Comparison of ENCODE assay signal across 8 cellular contexts in the genomic region with DNA sequence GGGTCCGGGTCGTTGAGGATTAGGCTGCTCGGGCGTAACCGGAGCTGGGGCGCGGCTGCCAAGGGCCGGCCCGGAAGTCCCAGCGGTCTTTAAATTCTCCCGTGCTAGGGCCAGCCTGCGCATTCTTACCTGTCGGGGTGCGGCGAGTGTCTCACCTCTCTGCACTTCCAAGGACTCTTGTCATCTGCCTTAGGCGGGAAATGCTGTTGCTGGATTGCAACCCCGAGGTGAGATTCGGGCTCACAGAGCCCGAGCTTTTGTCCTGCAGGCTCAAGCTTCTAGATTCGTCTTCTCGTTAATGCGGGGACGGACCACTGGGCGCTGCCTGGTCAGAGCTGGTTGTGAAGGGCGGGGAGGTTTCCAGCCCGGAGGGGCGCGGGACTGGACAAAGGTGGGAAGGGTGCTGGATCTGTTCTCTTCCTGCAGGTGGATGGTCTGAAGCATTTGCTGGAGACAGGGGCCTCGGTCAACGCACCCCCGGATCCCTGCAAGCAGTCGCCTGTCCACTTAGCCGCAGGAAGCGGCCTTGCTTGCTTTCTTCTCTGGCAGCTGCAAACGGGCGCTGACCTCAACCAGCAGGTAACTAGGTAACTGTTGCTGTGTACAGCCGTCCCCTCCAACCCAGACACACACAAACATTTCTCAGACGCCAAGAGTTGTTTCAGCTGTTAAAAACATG. TPM values are rescaled to one million over a fixed set of nuclear protein-coding genes. Genes with fewer than 3 reads are reported as not detected.
DNase-seq lines count a peak whose midpoint lies in the region; ATAC-seq and TF ChIP-seq lines count a peak whose summit lies in the region.

Gene ANKRD37 (plus strand): TSS at position 118 of the 679 bp plus-strand sequence. CDS start 83 bp downstream, at position 201.

- H3K36me3 ChIP-seq in mucosa of descending colon (ENCODE audit: low read depth) = peaks cover 9% of the 10 kb centered on the region
- peaks cover 0 to 11% of the 10 kb centered on the region in 2 donors for H3K36me3 ChIP-seq in vagina

- peak within 1 kb of the TSS; percentile 62 for H3K4me3 ChIP-seq in mucosa of descending colon
- peak within 1 kb of the TSS; percentile 80 to 83 for H3K4me3 ChIP-seq in vagina

- H3K4me1 ChIP-seq in mucosa of descending colon (ENCODE audit: low read depth) = peaks cover 17% of the 10 kb centered on the region
- peaks cover 14% of the 10 kb centered on the region for H3K4me1 ChIP-seq in vagina

- no peaks in the 10 kb centered on the region for H3K27me3 ChIP-seq in vagina

- TF ChIP-seq POLR2A in vagina (IDR thresholded peaks at IDR 0.05) = no peak

- ATAC-seq in mucosa of descending colon = peak; percentile 32

- H3K27ac ChIP-seq in epithelial cell of prostate = peak within 1 kb of the TSS; percentile 98
- H3K27ac ChIP-seq in vagina = peak within 1 kb of the TSS; percentile 100

- DNase-seq in GM03348 (ENCODE audit: low spot score) (peak; percentile 44), HK-2 (ENCODE audit: unreplicated experiment) (peak; percentile 55), SW480 (ENCODE audit: low spot score) (peak; percentile 93), epithelial cell of prostate (ENCODE audit: low read depth, low spot score) (no peak), mucosa of descending colon (peak in 2 of 3 donors; percentile 67 to 77), vagina (ENCODE audit: extremely low spot score in 2 of 2) (peak in 1 of 2 donors; percentile 92), AML-193 (lab: John Stamatoyannopoulos, UW) (no peak), GM19238 (ENCODE audit: insufficient read length, low spot score) (no peak)

- TF ChIP-seq CTCF in mucosa of descending colon (IDR thresholded peaks at IDR 0.05) (no peak), vagina (IDR thresholded peaks at IDR 0.05) (no peak)

- H3K9me3 ChIP-seq in mucosa of descending colon (no peaks in the 10 kb centered on the region), vagina (no peaks in the 10 kb centered on the region)

- intact Hi-C loops in mucosa of descending colon (cut with DNase I, micrococcal nuclease) = loop anchor here in 1 of 2 donors (5.0 kb wide), 1 partner anchor 195 kb away; the partner anchor contains the start of gene CFAP97
- intact Hi-C loops in vagina (cut with DNase I) = loop anchor here (10.0 kb wide), 2 partner anchors 188 to 192 kb away; partner anchors contain the start of genes CFAP97 and SNX25

RNA-seq across cellular contexts. Expression of gene ANKRD37, which starts in this region (rescaled TPM):
- 10 to 100 TPM in 1 of 3 donors, 1 to 10 TPM in 2; 7.6 to 14.2 (median 9.7) TPM for total RNA-seq in mucosa of descending colon
- total RNA-seq in vagina = 56.7 TPM

Comparison
In these comparisons a context has a peak if more than half of its experiments do, and no peak if none do; other contexts are left out.
1. DNase-seq: peak in GM03348 (single experiment), HK-2 (single experiment), SW480 (single experiment) and mucosa of descending colon (2 of 3); none in epithelial cell of prostate (single experiment), AML-193 (0 of 2) and GM19238 (single experiment).